In the genomic region with DNA sequence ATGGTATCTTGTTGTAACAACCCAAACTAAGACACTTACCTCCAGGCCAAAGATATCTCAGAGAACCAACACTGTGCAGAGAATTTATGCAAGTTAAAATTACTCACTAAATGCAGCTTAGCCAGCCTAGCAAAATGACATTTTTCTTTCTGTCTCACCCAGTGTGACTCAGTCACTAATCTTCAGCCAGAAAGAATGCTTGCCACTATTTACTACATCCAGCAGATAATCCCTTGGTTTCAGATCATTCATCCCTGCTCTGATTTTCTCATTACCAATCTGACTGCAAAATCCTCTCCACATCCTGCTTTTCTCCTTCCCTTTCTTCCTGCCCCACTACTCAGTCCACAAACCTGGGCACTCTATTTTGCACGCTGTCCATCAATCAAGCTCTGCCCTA, we compare ENCODE assay signal across 1 cellular context.
TF ChIP-seq lines count a peak whose summit lies in the region.

No MANE protein-coding gene starts in this region.

TF ChIP-seq in HEK293, 187 proteins besides CTCF, POLR2A, EP300 and RAD21 (continued from another document):
- TF ChIP-seq, protein P1, sequence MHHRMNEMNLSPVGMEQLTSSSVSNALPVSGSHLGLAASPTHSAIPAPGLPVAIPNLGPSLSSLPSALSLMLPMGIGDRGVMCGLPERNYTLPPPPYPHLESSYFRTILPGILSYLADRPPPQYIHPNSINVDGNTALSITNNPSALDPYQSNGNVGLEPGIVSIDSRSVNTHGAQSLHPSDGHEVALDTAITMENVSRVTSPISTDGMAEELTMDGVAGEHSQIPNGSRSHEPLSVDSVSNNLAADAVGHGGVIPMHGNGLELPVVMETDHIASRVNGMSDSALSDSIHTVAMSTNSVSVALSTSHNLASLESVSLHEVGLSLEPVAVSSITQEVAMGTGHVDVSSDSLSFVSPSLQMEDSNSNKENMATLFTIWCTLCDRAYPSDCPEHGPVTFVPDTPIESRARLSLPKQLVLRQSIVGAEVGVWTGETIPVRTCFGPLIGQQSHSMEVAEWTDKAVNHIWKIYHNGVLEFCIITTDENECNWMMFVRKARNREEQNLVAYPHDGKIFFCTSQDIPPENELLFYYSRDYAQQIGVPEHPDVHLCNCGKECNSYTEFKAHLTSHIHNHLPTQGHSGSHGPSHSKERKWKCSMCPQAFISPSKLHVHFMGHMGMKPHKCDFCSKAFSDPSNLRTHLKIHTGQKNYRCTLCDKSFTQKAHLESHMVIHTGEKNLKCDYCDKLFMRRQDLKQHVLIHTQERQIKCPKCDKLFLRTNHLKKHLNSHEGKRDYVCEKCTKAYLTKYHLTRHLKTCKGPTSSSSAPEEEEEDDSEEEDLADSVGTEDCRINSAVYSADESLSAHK (tag by site-specific recombination; IDR thresholded peaks at IDR 0.05): no peak
